ENCODE assay signal across 10 cellular contexts in the genomic region with DNA sequence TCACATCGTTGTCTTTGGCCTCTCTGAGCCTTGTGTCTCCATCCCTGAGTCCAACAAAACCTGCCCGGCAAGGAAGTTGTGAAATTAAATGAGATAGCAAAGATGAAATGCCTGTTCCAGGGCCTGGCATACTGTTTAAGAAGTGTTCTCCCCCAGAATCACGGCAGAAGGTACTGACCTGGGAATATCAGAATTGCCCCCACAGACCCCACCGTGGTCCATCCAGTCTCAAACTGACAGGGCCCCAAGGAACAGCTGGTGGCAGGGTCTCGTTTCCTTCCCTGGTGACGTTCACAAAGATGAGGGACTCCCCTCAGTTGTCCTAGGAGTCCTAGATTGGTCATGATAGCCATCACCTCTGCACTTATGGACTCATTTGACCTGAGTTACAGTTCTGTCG. TPM values are rescaled to one million over a fixed set of nuclear protein-coding genes. Genes with fewer than 3 reads are reported as not detected.
DNase-seq lines count a peak whose midpoint lies in the region; ATAC-seq and TF ChIP-seq lines count a peak whose summit lies in the region.
"Had no signal": no experiment of that assay in that cellular context is flagged by ENCODE, and none has a peak within 500 bp of the region (broad histone marks: within the 10 kb centered on the region; RNA-seq: fewer than 3 reads in every experiment).

No MANE protein-coding gene starts in this region.

- POLR2A ChIA-PET in T-cell (lab: Charles Lee) = no interaction called here

- no peaks in the 10 kb centered on the region for H3K36me3 Mint-ChIP-seq in T-cell

- 77% methylated on average over 7 of the region's 7 CpGs for WGBS in esophagus muscularis mucosa

- no peak for TF ChIP-seq POLR2A in esophagus muscularis mucosa (IDR thresholded peaks at IDR 0.05; ENCODE audit: low read depth)

- H3K27ac ChIP-seq in esophagus muscularis mucosa (replicated peaks in 1 of 4) (peak overlapping the region in 2 of 4 donors; percentile 95 to 99), rectal smooth muscle tissue (ENCODE audit: low read depth, low read length) (no peak overlapping the region)

- H3K4me3 ChIP-seq in esophagus muscularis mucosa = peak overlapping the region; percentile 72 to 79 (median 76)
- peak overlapping the region; percentile 94 for H3K4me3 ChIP-seq in rectal smooth muscle tissue (ENCODE audit: low read length)

- no peak for ATAC-seq in T-cell (replicated peaks in 1 of 4)
- ATAC-seq in GM21381 (IDR thresholded peaks at IDR 0.05; ENCODE audit: unreplicated experiment) = no peak

- peaks cover 35 to 63% (median 42%) of the 10 kb centered on the region in 3 donors for H3K4me1 Mint-ChIP-seq in T-cell

- H3K4me1 ChIP-seq in esophagus muscularis mucosa = peaks cover 14 to 56% (median 30%) of the 10 kb centered on the region in 4 donors
- peaks cover 9% of the 10 kb centered on the region for H3K4me1 ChIP-seq in rectal smooth muscle tissue (ENCODE audit: control insufficient read depth, insufficient read depth, low read length)

- CTCF ChIA-PET in T-cell (lab: Charles Lee) = no interaction called here

- H3K27me3 ChIP-seq in esophagus muscularis mucosa (no peaks in the 10 kb centered on the region), rectal smooth muscle tissue (ENCODE audit: control insufficient read depth, insufficient read depth, low read length) (no peaks in the 10 kb centered on the region)

- no peak overlapping the region for H3K9ac ChIP-seq in rectal smooth muscle tissue (ENCODE audit: low read length)

- H3K4me3 Mint-ChIP-seq in T-cell = peak overlapping the region; percentile 86 to 91 (median 89)

- no peak for TF ChIP-seq EP300 in esophagus muscularis mucosa (IDR thresholded peaks at IDR 0.05)

- DNase-seq in activated CD4-positive, CD25-positive, alpha-beta regulatory T cell treated with anti-CD3 and anti-CD28 coated beads, Interleukin-2, amount 50 U/mL, for 72 hours = peak; percentile 6
- DNase-seq in activated CD4-positive, CD25-positive, alpha-beta regulatory T cell (lab: John Stamatoyannopoulos, UW) = no peak
- peak in 1 of 34 experiments; percentile 5 for DNase-seq in T-cell
- DNase-seq in esophagus muscularis mucosa (ENCODE audit: extremely low spot score) = no peak
- no peak for DNase-seq in stimulated activated CD4-positive, alpha-beta T cell treated with anti-CD3 and anti-CD28 coated beads, Interleukin-12 subunit alpha, Interleukin-12 subunit beta, amount 100 ng/mL, for 4 hours
- DNase-seq in MV-4-11 (lab: John Stamatoyannopoulos, UW) = no peak
- DNase-seq: activated CD4-positive, alpha-beta T cell treated with anti-CD3 and anti-CD28 coated beads for 48 hours; NCI-H1105 had no signal

- TF ChIP-seq CTCF in esophagus muscularis mucosa (IDR thresholded peaks at IDR 0.05) = no peak

- no peak overlapping the region for H3K27ac Mint-ChIP-seq in T-cell

- H3K36me3 ChIP-seq in esophagus muscularis mucosa (no peaks in the 10 kb centered on the region), rectal smooth muscle tissue (ENCODE audit: control insufficient read depth, insufficient read depth, low read length) (no peaks in the 10 kb centered on the region)

- H3K27me3 Mint-ChIP-seq in T-cell = peaks cover 1 to 5% of the 10 kb centered on the region in 2 donors

- intact Hi-C loops in esophagus muscularis mucosa (cut with DNase I) = loop anchor here (5.0 kb wide), 1 partner anchor 64 kb away; no protein-coding TSS in a partner anchor

- H3K9me3 Mint-ChIP-seq in T-cell = no peaks in the 10 kb centered on the region

- H3K9me3 ChIP-seq in esophagus muscularis mucosa = no peaks in the 10 kb centered on the region

RNA-seq across cellular contexts. Expression of a gene that starts 1.8 kb away (rescaled TPM):
- 10 to 100 TPM in 3 of 5 donors, 1 to 10 TPM in 2; 8.7 to 12.5 (median 10.6) TPM for total RNA-seq in T-cell
- 10 to 100 TPM; 29.5 to 43.2 (median 33.5) TPM for total RNA-seq in esophagus muscularis mucosa
